ENCODE assay signal across 16 cellular contexts in the genomic region with DNA sequence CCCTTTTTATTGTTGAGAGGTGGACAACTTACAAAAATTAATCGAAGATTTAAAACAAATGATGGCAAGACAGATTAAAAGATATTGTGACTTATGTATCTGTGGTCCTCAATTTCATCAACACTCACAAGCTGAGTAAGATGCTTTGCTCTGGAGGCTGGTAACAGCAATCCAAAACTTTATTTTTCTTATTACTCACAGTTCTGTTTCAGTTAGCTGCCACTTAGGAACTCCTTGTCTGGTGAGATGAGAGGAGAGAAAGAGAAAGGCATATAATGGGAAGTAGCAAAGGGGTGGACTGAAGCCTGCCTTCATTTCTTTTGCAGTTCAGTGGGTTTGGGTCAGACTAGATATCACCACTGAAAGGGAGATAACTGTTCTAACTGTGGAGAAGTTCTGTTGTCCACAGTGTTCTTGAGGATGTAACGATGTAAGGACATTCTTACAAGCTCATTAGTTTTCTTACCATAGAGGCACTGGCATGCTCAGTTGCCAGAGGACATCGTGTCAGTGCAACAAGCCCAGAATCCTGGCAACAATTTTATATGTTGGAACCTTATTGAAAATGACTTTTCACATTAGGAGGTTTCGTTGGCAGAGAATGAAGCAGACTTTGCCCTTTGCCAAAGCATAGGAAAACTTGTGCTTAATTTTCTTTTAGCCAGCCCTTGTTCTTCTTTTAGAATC.
DNase-seq lines count a peak whose midpoint lies in the region; ATAC-seq, FAIRE-seq and TF ChIP-seq lines count a peak whose summit lies in the region.
"Had no signal": no experiment of that assay in that cellular context is flagged by ENCODE, and none has a peak within 500 bp of the region (broad histone marks: within the 10 kb centered on the region; RNA-seq: fewer than 3 reads in every experiment).

No MANE protein-coding gene starts in this region.

- dilution Hi-C loops in IMR-90 (cut with HindIII; ENCODE audit: low sequenced_read_pairs, unreplicated experiment), result no loop called here

- H3K36me3 ChIP-seq in IMR-90 (ENCODE audit: control insufficient read depth, insufficient read depth, low read length), result no peaks in the 10 kb centered on the region
- H3K36me3 ChIP-seq: esophagus muscularis mucosa, left lung had no signal

- in situ Hi-C loops in IMR-90 (cut with MboI; ENCODE audit: low sequenced_read_pairs), result no loop called here

- H3K9me3 Mint-ChIP-seq in naive thymus-derived CD8-positive, alpha-beta T cell, result peaks cover 0 to 13% (median 2%) of the 10 kb centered on the region in 9 donors

- H2BK120ac ChIP-seq in IMR-90 (ENCODE audit: low read depth, low read length), result no peak overlapping the region

- ATAC-seq in IMR-90 (ENCODE audit: low read depth), result no peak
- ATAC-seq in naive thymus-derived CD8-positive, alpha-beta T cell, result no peak
- no peak for ATAC-seq in GM18867 (IDR thresholded peaks at IDR 0.05; ENCODE audit: unreplicated experiment)
- ATAC-seq: body of pancreas, left lung, PC-3 had no signal

- BruUV-seq in IMR-90 (replicated peaks; lab: Mats Ljungman, UMichigan), result no TSS peak

- H3K9me3 ChIP-seq in IMR-90 (ENCODE audit: control insufficient read depth, insufficient read depth, low read length), result no peaks in the 10 kb centered on the region
- H3K9me3 ChIP-seq: body of pancreas, esophagus muscularis mucosa, left lung had no signal

- no peak for TF ChIP-seq POLR2A in IMR-90 (IDR thresholded peaks at IDR 0.05; ENCODE audit: low read depth, low read length)

- DNase-seq in D721Med (ENCODE audit: insufficient read length, low spot score) (no peak), IMR-90 (peak; percentile 49), fibroblast of gingiva (ENCODE audit: low read depth) (peak; percentile 42), NCI-H1436 (lab: John Stamatoyannopoulos, UW) (no peak), NCI-H510A treated with DMSO at 0.1 percent for 48 hours (lab: John Stamatoyannopoulos, UW) (no peak), NCI-H2171 treated with DMSO at 0.1 percent for 48 hours (lab: John Stamatoyannopoulos, UW) (no peak)
- no peak for DNase-seq in naive thymus-derived CD8-positive, alpha-beta T cell
- DNase-seq: left lung, naive B cell, NCI-H146, PC-3 had no signal

- TF ChIP-seq CTCF in D721Med (IDR thresholded peaks at IDR 0.05; ENCODE audit: insufficient read depth, missing control alignments) (no peak), IMR-90 (conservative IDR thresholded peaks at IDR 0.05; ENCODE audit: low read depth, low read length) (no peak)

- peaks cover 2 to 14% (median 6%) of the 10 kb centered on the region in 3 donors for H3K36me3 Mint-ChIP-seq in naive thymus-derived CD8-positive, alpha-beta T cell
- H3K36me3 Mint-ChIP-seq: naive B cell had no signal

- no peak overlapping the region for H3K9ac ChIP-seq in IMR-90 (ENCODE audit: low read depth, low read length)

- no peaks in the 10 kb centered on the region for H4K20me1 ChIP-seq in IMR-90 (ENCODE audit: insufficient read depth, low read length)

- H2AFZ ChIP-seq in IMR-90 (replicated peaks; ENCODE audit: low read length, poor library complexity), result no peak overlapping the region

- H3K4me3 ChIP-seq in IMR-90 (ENCODE audit: insufficient read depth, low read depth, low read length), result no peak overlapping the region
- H3K4me3 ChIP-seq: body of pancreas, esophagus muscularis mucosa, left lung, SK-N-MC had no signal

- H2BK20ac ChIP-seq in IMR-90 (ENCODE audit: low read depth, low read length), result no peak overlapping the region

- no peaks in the 10 kb centered on the region; the same call in 1 of the 2 replicates for H3K27me3 ChIP-seq in IMR-90 (ENCODE audit: control insufficient read depth, insufficient read depth, low read length)
- H3K27me3 ChIP-seq: body of pancreas, esophagus muscularis mucosa, left lung had no signal

- no peak overlapping the region for H3K27ac ChIP-seq in IMR-90 (ENCODE audit: insufficient read depth, low read length)
- H3K27ac ChIP-seq: body of pancreas, esophagus muscularis mucosa, left lung, SK-N-MC had no signal

- no peak overlapping the region for H4K91ac ChIP-seq in IMR-90 (ENCODE audit: insufficient read depth, low read depth, low read length)

- H3K27me3 Mint-ChIP-seq in naive thymus-derived CD8-positive, alpha-beta T cell, result no peaks in the 10 kb centered on the region
- H3K27me3 Mint-ChIP-seq: naive B cell had no signal

- peak overlapping the region in 8 of 10 donors; percentile 14 to 75 (median 56) for H3K27ac Mint-ChIP-seq in naive thymus-derived CD8-positive, alpha-beta T cell

- H3K4ac ChIP-seq in IMR-90 (ENCODE audit: low read depth, low read length), result no peak overlapping the region

- no peaks in the 10 kb centered on the region for H3K9me1 ChIP-seq in IMR-90 (ENCODE audit: insufficient read depth, low read length)

- H3K4me2 ChIP-seq in IMR-90 (ENCODE audit: low read depth, low read length), result no peak overlapping the region

- no peak overlapping the region for H3K23ac ChIP-seq in IMR-90 (ENCODE audit: low read depth, low read length)

- H2BK5ac ChIP-seq in IMR-90 (ENCODE audit: low read depth, low read length, poor library complexity, severe bottlenecking), result no peak overlapping the region

- peak; percentile 41 for FAIRE-seq in D721Med (lab: Jason Lieb, UNC)
- FAIRE-seq: TTC549 had no signal

- H3K4me1 ChIP-seq in IMR-90 (ENCODE audit: control insufficient read depth, insufficient read depth, low read length), result no peaks in the 10 kb centered on the region
- H3K4me1 ChIP-seq: body of pancreas, left lung had no signal

- no peaks in the 10 kb centered on the region for H3K79me1 ChIP-seq in IMR-90 (ENCODE audit: low read depth in 1 of 2, low read length in 2 of 2)

- intact Hi-C loops in IMR-90 (cut with micrococcal nuclease), result no loop called here

- H3K56ac ChIP-seq in IMR-90 (ENCODE audit: extremely low read depth, insufficient read depth, low read length), result no peak overlapping the region

- peak overlapping the region in 1 of 10 donors; percentile 11 for H3K4me3 Mint-ChIP-seq in naive thymus-derived CD8-positive, alpha-beta T cell

- H4K8ac ChIP-seq in IMR-90 (ENCODE audit: low read depth in 2 of 2, low read length in 2 of 2), result no peak overlapping the region

- H3K4me1 Mint-ChIP-seq in naive thymus-derived CD8-positive, alpha-beta T cell, result peaks cover 32 to 75% (median 65%) of the 10 kb centered on the region in 4 donors

- no peak overlapping the region for H4K5ac ChIP-seq in IMR-90 (ENCODE audit: low read depth, low read length)

- no peak overlapping the region for H3K14ac ChIP-seq in IMR-90 (replicated peaks; ENCODE audit: low read depth, low read length)

- H2BK15ac ChIP-seq in IMR-90 (ENCODE audit: low read depth, low read length), result no peak overlapping the region

- POLR2A ChIA-PET in IMR-90 (lab: Charles Lee; ENCODE audit: unreplicated experiment), result no interaction called here
- POLR2A ChIA-PET in naive thymus-derived CD8-positive, alpha-beta T cell (lab: Charles Lee), result no interaction called here

- no peak for TF ChIP-seq RAD21 in IMR-90 (IDR thresholded peaks at IDR 0.05; ENCODE audit: low read length)

- WGBS in IMR-90 (ENCODE audit: extremely low coverage in 2 of 2, insufficient read length in 1 of 2), 2 experiments, result no CpG with 5 or more reads among the region's 4 CpGs

- no peak overlapping the region for H2AK5ac ChIP-seq in IMR-90 (ENCODE audit: low read depth, low read length)

- no peak overlapping the region for H3K18ac ChIP-seq in IMR-90 (ENCODE audit: low read depth, low read length)

- no peak overlapping the region for H2AK9ac ChIP-seq in IMR-90 (replicated peaks; ENCODE audit: low read depth, low read length, poor library complexity)

- CTCF ChIA-PET in IMR-90 (lab: Yijun Ruan, JAX), result no interaction called here

TF ChIP-seq in IMR-90, 13 proteins besides CTCF, POLR2A, EP300 and RAD21:
- TF ChIP-seq RFX5 (IDR thresholded peaks at IDR 0.05; ENCODE audit: low read depth, low read length) (no peak), FOS (IDR thresholded peaks at IDR 0.05; ENCODE audit: low read depth, low read length) (no peak), NFE2L2 (IDR thresholded peaks at IDR 0.05; ENCODE audit: low read depth, low read length) (no peak), MXI1 (IDR thresholded peaks at IDR 0.05; ENCODE audit: borderline replicate concordance, low read depth, low read length) (no peak), SMC3 (IDR thresholded peaks at IDR 0.05; ENCODE audit: low read depth, low read length) (no peak), MAZ (IDR thresholded peaks at IDR 0.05; ENCODE audit: borderline replicate concordance, low read depth, low read length) (no peak)
TF ChIP-seq in IMR-90: peak in this region for 0.

Comparison
In these comparisons a context has a peak if more than half of its experiments do, and no peak if none do; other contexts are left out.
1. DNase-seq: peak in IMR-90 (single experiment) and fibroblast of gingiva (single experiment); none in D721Med (single experiment), naive thymus-derived CD8-positive, alpha-beta T cell (0 of 10), NCI-H1436 (single experiment), NCI-H510A treated with DMSO at 0.1 percent for 48 hours (single experiment) and NCI-H2171 treated with DMSO at 0.1 percent for 48 hours (single experiment).